ENCODE assay signal across 8 cellular contexts in the genomic region with DNA sequence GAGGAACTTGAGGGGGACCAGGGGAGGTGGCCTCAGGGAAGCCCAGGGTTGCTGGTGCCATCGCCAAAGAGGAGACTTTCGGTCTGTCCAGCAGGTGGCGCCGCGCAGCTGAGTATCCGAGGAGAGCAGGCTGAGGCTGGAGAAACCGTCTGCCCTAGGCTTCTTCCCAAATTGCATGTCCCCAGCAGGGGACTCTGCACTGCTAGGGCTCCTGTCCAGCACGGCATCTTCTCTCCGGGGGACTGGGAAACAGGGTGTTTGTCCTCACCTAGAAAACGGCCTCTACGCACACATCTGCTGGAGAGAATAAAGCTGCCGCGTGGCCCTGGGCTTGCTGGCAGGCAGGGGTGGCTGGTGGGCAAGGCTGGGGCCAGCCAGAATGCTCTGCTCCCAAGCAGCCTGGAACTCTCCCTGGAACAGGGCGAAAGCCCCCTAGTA.
DNase-seq lines count a peak whose midpoint lies in the region; ATAC-seq and TF ChIP-seq lines count a peak whose summit lies in the region.

No MANE protein-coding gene starts in this region.

- H3K4me1 ChIP-seq in DOHH2 (ENCODE audit: control insufficient read depth, low read length), result no peaks in the 10 kb centered on the region
- no peaks in the 10 kb centered on the region for H3K4me1 ChIP-seq in Panc1 (ENCODE audit: control insufficient read depth, insufficient read depth, low read length)
- H3K4me1 ChIP-seq in foreskin keratinocyte, result no peaks in the 10 kb centered on the region
- H3K4me1 ChIP-seq in thyroid gland, result no peaks in the 10 kb centered on the region

- DNase-seq in Panc1 (ENCODE audit: low read depth, low spot score) (peak; percentile 39), foreskin keratinocyte (peak; percentile 4 to 30), omental fat pad (ENCODE audit: low spot score) (peak; percentile 80), thyroid gland (peak; percentile 74 to 85)

- CTCF ChIA-PET in Panc1 (lab: Charles Lee), result interaction anchor here (1.2 to 1.5 kb wide), 2 partner anchors 12 to 225 kb away, joined by 6 to 10 read pairs; no protein-coding TSS in a partner anchor

- H3K27me3 Mint-ChIP-seq in activated T-helper 17 cell treated with anti-CD3 and anti-CD28 coated beads, Interleukin-2, amount 50 U/mL, for 72 hours, result peaks cover 14% of the 10 kb centered on the region

- H3K4me3 ChIP-seq in DOHH2 (ENCODE audit: low read length), result no peak overlapping the region
- H3K4me3 ChIP-seq in Panc1 (ENCODE audit: low read depth in 2 of 2, low read length in 2 of 2), result no peak overlapping the region
- H3K4me3 ChIP-seq in thyroid gland (replicated peaks in 1 of 3), result no peak overlapping the region

- no peak for TF ChIP-seq POLR2A in thyroid gland (IDR thresholded peaks at IDR 0.05)

- no peaks in the 10 kb centered on the region for H3K9me2 ChIP-seq in DOHH2 (replicated peaks; ENCODE audit: control insufficient read depth, low read length)

- H3K9me3 ChIP-seq in DOHH2 (ENCODE audit: control insufficient read depth, insufficient read depth, low read length) (no peaks in the 10 kb centered on the region), Panc1 (ENCODE audit: control insufficient read depth, insufficient read depth, low read depth, low read length) (no peaks in the 10 kb centered on the region), thyroid gland (no peaks in the 10 kb centered on the region)

- no peak overlapping the region for H3K27ac Mint-ChIP-seq in activated T-helper 17 cell treated with anti-CD3 and anti-CD28 coated beads, Interleukin-2, amount 50 U/mL, for 72 hours

- H4K20me1 ChIP-seq in DOHH2 (ENCODE audit: control insufficient read depth, insufficient read depth, low read depth, low read length), result no peaks in the 10 kb centered on the region

- TF ChIP-seq CTCF in DOHH2 (IDR thresholded peaks at IDR 0.05; ENCODE audit: low read depth, low read length, poor library complexity, severe bottlenecking) (peak; percentile 88), Panc1 (IDR thresholded peaks at IDR 0.05) (peak; percentile 96), foreskin keratinocyte (conservative IDR thresholded peaks at IDR 0.05) (peak; percentile 81), omental fat pad (IDR thresholded peaks at IDR 0.05) (peak in 2 of 3 donors; percentile 13 to 40), thyroid gland (IDR thresholded peaks at IDR 0.05) (peak; percentile 48 to 79 (median 74))

- H3K4me2 ChIP-seq in DOHH2 (ENCODE audit: low read length), result no peak overlapping the region

- no peaks in the 10 kb centered on the region for H3F3A ChIP-seq in DOHH2 (ENCODE audit: control insufficient read depth, insufficient read depth)

- 11 to 18% methylated on average over 7 to 14 of the region's 14 CpGs for WGBS in thyroid gland, 2 donors

- H3K4me1 Mint-ChIP-seq in activated T-helper 17 cell treated with anti-CD3 and anti-CD28 coated beads, Interleukin-2, amount 50 U/mL, for 72 hours, result no peaks in the 10 kb centered on the region

- H3K36me3 ChIP-seq in DOHH2 (ENCODE audit: control insufficient read depth, low read length) (no peaks in the 10 kb centered on the region), Panc1 (ENCODE audit: control insufficient read depth, insufficient read depth, low read length) (no peaks in the 10 kb centered on the region), thyroid gland (no peaks in the 10 kb centered on the region)

- no peak overlapping the region for H3K4me3 Mint-ChIP-seq in activated T-helper 17 cell treated with anti-CD3 and anti-CD28 coated beads, Interleukin-2, amount 50 U/mL, for 72 hours

- H3K27ac ChIP-seq in DOHH2 (ENCODE audit: low read depth, low read length) (no peak overlapping the region), Panc1 (ENCODE audit: low read length) (no peak overlapping the region), foreskin keratinocyte (no peak overlapping the region), thyroid gland (no peak overlapping the region)

- TF ChIP-seq RAD21 in Ishikawa (IDR thresholded peaks at IDR 0.05; ENCODE audit: low read depth), result peak; percentile 96

- peak; percentile 90 for ATAC-seq in GM21717 (IDR thresholded peaks at IDR 0.05; ENCODE audit: unreplicated experiment)
- ATAC-seq in Panc1, result peak; percentile 94
- ATAC-seq in activated T-helper 17 cell treated with anti-CD3 and anti-CD28 coated beads, Interleukin-2, amount 50 U/mL, for 72 hours (replicated peaks), result peak; percentile 78
- ATAC-seq in foreskin keratinocyte, result peak; percentile 87
- ATAC-seq in omental fat pad (ENCODE audit: low FRiP score), result peak; percentile 73

- H3K9me3 Mint-ChIP-seq in activated T-helper 17 cell treated with anti-CD3 and anti-CD28 coated beads, Interleukin-2, amount 50 U/mL, for 72 hours, result no peaks in the 10 kb centered on the region

- H3K36me3 Mint-ChIP-seq in activated T-helper 17 cell treated with anti-CD3 and anti-CD28 coated beads, Interleukin-2, amount 50 U/mL, for 72 hours (ENCODE audit: low read depth), result no peaks in the 10 kb centered on the region

- TF ChIP-seq EP300 in Ishikawa (IDR thresholded peaks at IDR 0.05; ENCODE audit: borderline replicate concordance), result no peak

- no TSS peak for BruUV-seq in Panc1 (replicated peaks; lab: Mats Ljungman, UMichigan)

- intact Hi-C loops in Panc1 (cut with micrococcal nuclease; ENCODE audit: unreplicated experiment) (loop anchor here (1.0 to 10.0 kb wide), 3 partner anchors 225 to 1135 kb away; no protein-coding TSS in a partner anchor), thyroid gland (cut with DNase I) (no loop called here)

- POLR2A ChIA-PET in Panc1 (lab: Charles Lee), result no interaction called here

- H3K27me3 ChIP-seq in DOHH2 (ENCODE audit: control insufficient read depth, low read length), result no peaks in the 10 kb centered on the region; the same call in 1 of the 2 replicates
- peaks cover 3% of the 10 kb centered on the region; the same call in 1 of the 2 replicates for H3K27me3 ChIP-seq in Panc1 (ENCODE audit: control insufficient read depth, insufficient read depth, low read length)
- H3K27me3 ChIP-seq in foreskin keratinocyte, result no peaks in the 10 kb centered on the region
- no peaks in the 10 kb centered on the region for H3K27me3 ChIP-seq in thyroid gland

- in situ Hi-C loops in Panc1 (cut with HindIII; ENCODE audit: low pct_unique_long_range_greater_than_20kb, low sequenced_read_pairs), result no loop called here

- H3K79me2 ChIP-seq in DOHH2 (ENCODE audit: control insufficient read depth, low read length), result no peaks in the 10 kb centered on the region

TF ChIP-seq in Ishikawa, 13 proteins besides CTCF, POLR2A, EP300 and RAD21:
- TF ChIP-seq NFIC (IDR thresholded peaks at IDR 0.05) (no peak), TCF12 (IDR thresholded peaks at IDR 0.05; ENCODE audit: low read depth) (no peak), MAX (IDR thresholded peaks at IDR 0.05) (no peak), TAF1 (IDR thresholded peaks at IDR 0.05; ENCODE audit: low read depth) (no peak), USF1 (IDR thresholded peaks at IDR 0.05) (no peak)
- TF ChIP-seq, protein P1, sequence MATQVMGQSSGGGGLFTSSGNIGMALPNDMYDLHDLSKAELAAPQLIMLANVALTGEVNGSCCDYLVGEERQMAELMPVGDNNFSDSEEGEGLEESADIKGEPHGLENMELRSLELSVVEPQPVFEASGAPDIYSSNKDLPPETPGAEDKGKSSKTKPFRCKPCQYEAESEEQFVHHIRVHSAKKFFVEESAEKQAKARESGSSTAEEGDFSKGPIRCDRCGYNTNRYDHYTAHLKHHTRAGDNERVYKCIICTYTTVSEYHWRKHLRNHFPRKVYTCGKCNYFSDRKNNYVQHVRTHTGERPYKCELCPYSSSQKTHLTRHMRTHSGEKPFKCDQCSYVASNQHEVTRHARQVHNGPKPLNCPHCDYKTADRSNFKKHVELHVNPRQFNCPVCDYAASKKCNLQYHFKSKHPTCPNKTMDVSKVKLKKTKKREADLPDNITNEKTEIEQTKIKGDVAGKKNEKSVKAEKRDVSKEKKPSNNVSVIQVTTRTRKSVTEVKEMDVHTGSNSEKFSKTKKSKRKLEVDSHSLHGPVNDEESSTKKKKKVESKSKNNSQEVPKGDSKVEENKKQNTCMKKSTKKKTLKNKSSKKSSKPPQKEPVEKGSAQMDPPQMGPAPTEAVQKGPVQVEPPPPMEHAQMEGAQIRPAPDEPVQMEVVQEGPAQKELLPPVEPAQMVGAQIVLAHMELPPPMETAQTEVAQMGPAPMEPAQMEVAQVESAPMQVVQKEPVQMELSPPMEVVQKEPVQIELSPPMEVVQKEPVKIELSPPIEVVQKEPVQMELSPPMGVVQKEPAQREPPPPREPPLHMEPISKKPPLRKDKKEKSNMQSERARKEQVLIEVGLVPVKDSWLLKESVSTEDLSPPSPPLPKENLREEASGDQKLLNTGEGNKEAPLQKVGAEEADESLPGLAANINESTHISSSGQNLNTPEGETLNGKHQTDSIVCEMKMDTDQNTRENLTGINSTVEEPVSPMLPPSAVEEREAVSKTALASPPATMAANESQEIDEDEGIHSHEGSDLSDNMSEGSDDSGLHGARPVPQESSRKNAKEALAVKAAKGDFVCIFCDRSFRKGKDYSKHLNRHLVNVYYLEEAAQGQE (IDR thresholded peaks at IDR 0.05; ENCODE audit: low read depth), result no peak

Comparison
In these comparisons a context has a peak if more than half of its experiments do, and no peak if none do; other contexts are left out.
1. CTCF ChIP-seq: peak in every context shown above with its lines; median percentile 96 in Panc1; 88 in DOHH2; 81 in foreskin keratinocyte; 74 in thyroid gland; 26 in omental fat pad.
2. DNase-seq: peak in every context shown above with its lines; median percentile 80 in omental fat pad; 80 in thyroid gland; 39 in Panc1; 17 in foreskin keratinocyte.